ENCODE assay signal across 9 cellular contexts in genomic region chr7:83976302-83976701, GRCh38.
A peak's percentile ranks its signal among the peaks of the same experiment; 100 is the strongest.
DNase-seq lines count a peak whose midpoint lies in the region; ATAC-seq and TF ChIP-seq lines count a peak whose summit lies in the region.
"Had no signal": no experiment of that assay in that cellular context is flagged by ENCODE, and none has a peak within 500 bp of the region (broad histone marks: within the 10 kb centered on the region; RNA-seq: fewer than 3 reads in every experiment).

No MANE protein-coding gene starts in this region.

- dilution Hi-C loops in IMR-90 (cut with HindIII; ENCODE audit: low sequenced_read_pairs, unreplicated experiment): no loop called here

- TF ChIP-seq POLR2A in IMR-90 (IDR thresholded peaks at IDR 0.05; ENCODE audit: low read depth, low read length): no peak

- no TSS peak for BruUV-seq in IMR-90 (replicated peaks; lab: Mats Ljungman, UMichigan)

- in situ Hi-C loops in IMR-90 (cut with MboI; ENCODE audit: low sequenced_read_pairs): no loop called here

- H3K27me3 Mint-ChIP-seq in activated CD4-positive, alpha-beta T cell treated with anti-CD3 and anti-CD28 coated beads for 36 hours: no peaks in the 10 kb centered on the region
- H3K27me3 Mint-ChIP-seq: stimulated activated naive CD8-positive, alpha-beta T cell treated with anti-CD3 and anti-CD28 coated beads, Interleukin-15, amount 100 ng/mL, for 72 hours had no signal

- no peak overlapping the region for H3K9ac ChIP-seq in IMR-90 (ENCODE audit: low read depth, low read length)

- H4K20me1 ChIP-seq in IMR-90 (ENCODE audit: insufficient read depth, low read length): no peaks in the 10 kb centered on the region

- no peak overlapping the region for H3K4me3 ChIP-seq in IMR-90 (ENCODE audit: insufficient read depth, low read depth, low read length)
- H3K4me3 ChIP-seq in SJCRH30: no peak overlapping the region
- H3K4me3 ChIP-seq in skeletal muscle cell (ENCODE audit: low read depth, low read length): no peak overlapping the region

- peaks cover 0 to 2% of the 10 kb centered on the region in 2 experiments; a peak in 1 of 4 replicates for H3K79me1 ChIP-seq in IMR-90 (ENCODE audit: low read depth in 1 of 2, low read length in 2 of 2)

- H3K36me3 ChIP-seq in IMR-90 (ENCODE audit: control insufficient read depth, insufficient read depth, low read length) (peaks cover 15% of the 10 kb centered on the region), SJCRH30 (peaks cover 2% of the 10 kb centered on the region; the same call in 1 of the 2 replicates)

- H3K4ac ChIP-seq in IMR-90 (ENCODE audit: low read depth, low read length): no peak overlapping the region

- H3K4me2 ChIP-seq in IMR-90 (ENCODE audit: low read depth, low read length): no peak overlapping the region

- H2BK5ac ChIP-seq in IMR-90 (ENCODE audit: low read depth, low read length, poor library complexity, severe bottlenecking): peak overlapping the region; percentile 58

- H3K4me3 Mint-ChIP-seq in activated CD4-positive, alpha-beta T cell treated with anti-CD3 and anti-CD28 coated beads for 36 hours: no peak overlapping the region
- H3K4me3 Mint-ChIP-seq: stimulated activated naive CD8-positive, alpha-beta T cell treated with anti-CD3 and anti-CD28 coated beads, Interleukin-15, amount 100 ng/mL, for 72 hours had no signal

- no peaks in the 10 kb centered on the region for H3K9me3 ChIP-seq in IMR-90 (ENCODE audit: control insufficient read depth, insufficient read depth, low read length)
- no peaks in the 10 kb centered on the region for H3K9me3 ChIP-seq in SJCRH30 (replicated peaks)

- H4K8ac ChIP-seq in IMR-90 (ENCODE audit: low read depth in 2 of 2, low read length in 2 of 2): no peak overlapping the region; a peak in 1 of 4 replicates

- H2AFZ ChIP-seq in IMR-90 (replicated peaks; ENCODE audit: low read length, poor library complexity): no peak overlapping the region

- H3K18ac ChIP-seq in IMR-90 (ENCODE audit: low read depth, low read length): no peak overlapping the region

- peak; percentile 68 for TF ChIP-seq CTCF in IMR-90 (conservative IDR thresholded peaks at IDR 0.05; ENCODE audit: low read depth, low read length)

- ATAC-seq in activated naive CD4-positive, alpha-beta T cell treated with anti-CD3 and anti-CD28 coated beads, Interleukin-2, amount 50 U/mL, for 72 hours: peak; percentile 45 to 66
- ATAC-seq in GM21723 (IDR thresholded peaks at IDR 0.05; ENCODE audit: unreplicated experiment): peak; percentile 89
- peak; percentile 60 for ATAC-seq in IMR-90 (ENCODE audit: low read depth)
- no peak for ATAC-seq in activated CD4-positive, alpha-beta T cell treated with anti-CD3 and anti-CD28 coated beads for 36 hours
- ATAC-seq: stimulated activated naive CD8-positive, alpha-beta T cell treated with anti-CD3 and anti-CD28 coated beads, Interleukin-15, amount 100 ng/mL, for 72 hours had no signal

- H2AK9ac ChIP-seq in IMR-90 (replicated peaks; ENCODE audit: low read depth, low read length, poor library complexity): no peak overlapping the region

- H3K9me1 ChIP-seq in IMR-90 (ENCODE audit: insufficient read depth, low read length): no peaks in the 10 kb centered on the region

- no peak overlapping the region for H3K56ac ChIP-seq in IMR-90 (ENCODE audit: extremely low read depth, insufficient read depth, low read length)

- H3K27ac Mint-ChIP-seq in activated naive CD4-positive, alpha-beta T cell treated with anti-CD3 and anti-CD28 coated beads, Interleukin-2, amount 50 U/mL, for 72 hours: no peak overlapping the region
- no peak overlapping the region for H3K27ac Mint-ChIP-seq in activated CD4-positive, alpha-beta T cell treated with anti-CD3 and anti-CD28 coated beads for 36 hours
- H3K27ac Mint-ChIP-seq: stimulated activated naive CD8-positive, alpha-beta T cell treated with anti-CD3 and anti-CD28 coated beads, Interleukin-15, amount 100 ng/mL, for 72 hours had no signal

- H2AK5ac ChIP-seq in IMR-90 (ENCODE audit: low read depth, low read length): no peak overlapping the region

- intact Hi-C loops in IMR-90 (cut with micrococcal nuclease): loop anchor here (1.0 to 10.0 kb wide), 7 partner anchors 40 to 1047 kb away; no protein-coding TSS in a partner anchor
- intact Hi-C loops in activated CD4-positive, alpha-beta T cell treated with anti-CD3 and anti-CD28 coated beads for 36 hours (cut with DNase I, micrococcal nuclease): loop anchor here (1.0 to 10.0 kb wide), 6 partner anchors 211 to 1576 kb away; no protein-coding TSS in a partner anchor

- CTCF ChIA-PET in IMR-90 (lab: Yijun Ruan, JAX): no interaction called here
- CTCF ChIA-PET in activated CD4-positive, alpha-beta T cell treated with anti-CD3 and anti-CD28 coated beads for 36 hours (lab: Charles Lee): interaction anchor here (1.4 kb wide), 1 partner anchor 1048 kb away, joined by 3 read pairs; no protein-coding TSS in a partner anchor

- no peaks in the 10 kb centered on the region for H3K4me1 Mint-ChIP-seq in activated CD4-positive, alpha-beta T cell treated with anti-CD3 and anti-CD28 coated beads for 36 hours
- H3K4me1 Mint-ChIP-seq: stimulated activated naive CD8-positive, alpha-beta T cell treated with anti-CD3 and anti-CD28 coated beads, Interleukin-15, amount 100 ng/mL, for 72 hours had no signal

- POLR2A ChIA-PET in IMR-90 (lab: Charles Lee; ENCODE audit: unreplicated experiment): no interaction called here
- POLR2A ChIA-PET in activated CD4-positive, alpha-beta T cell treated with anti-CD3 and anti-CD28 coated beads for 36 hours (lab: Charles Lee): no interaction called here

- no peak overlapping the region for H2BK15ac ChIP-seq in IMR-90 (ENCODE audit: low read depth, low read length)

- H2BK20ac ChIP-seq in IMR-90 (ENCODE audit: low read depth, low read length): no peak overlapping the region

- peak; percentile 81 for TF ChIP-seq RAD21 in IMR-90 (IDR thresholded peaks at IDR 0.05; ENCODE audit: low read length)

- H3K36me3 Mint-ChIP-seq in activated naive CD4-positive, alpha-beta T cell treated with anti-CD3 and anti-CD28 coated beads, Interleukin-2, amount 50 U/mL, for 72 hours: no peaks in the 10 kb centered on the region
- H3K36me3 Mint-ChIP-seq in activated CD4-positive, alpha-beta T cell treated with anti-CD3 and anti-CD28 coated beads for 36 hours (ENCODE audit: low read depth): no peaks in the 10 kb centered on the region

- H3K9me3 Mint-ChIP-seq in activated naive CD4-positive, alpha-beta T cell treated with anti-CD3 and anti-CD28 coated beads, Interleukin-2, amount 50 U/mL, for 72 hours: no peaks in the 10 kb centered on the region
- no peaks in the 10 kb centered on the region for H3K9me3 Mint-ChIP-seq in activated CD4-positive, alpha-beta T cell treated with anti-CD3 and anti-CD28 coated beads for 36 hours (ENCODE audit: low read depth)
- H3K9me3 Mint-ChIP-seq: stimulated activated naive CD8-positive, alpha-beta T cell treated with anti-CD3 and anti-CD28 coated beads, Interleukin-15, amount 100 ng/mL, for 72 hours had no signal

- H4K91ac ChIP-seq in IMR-90 (ENCODE audit: insufficient read depth, low read depth, low read length): no peak overlapping the region

- no peaks in the 10 kb centered on the region for H3K4me1 ChIP-seq in IMR-90 (ENCODE audit: control insufficient read depth, insufficient read depth, low read length)
- no peaks in the 10 kb centered on the region for H3K4me1 ChIP-seq in SJCRH30

- no peak overlapping the region for H3K23ac ChIP-seq in IMR-90 (ENCODE audit: low read depth, low read length)

- no peak overlapping the region for H2BK120ac ChIP-seq in IMR-90 (ENCODE audit: low read depth, low read length)

- peak in 1 of 2 donors; percentile 42 for DNase-seq in activated naive CD4-positive, alpha-beta T cell treated with anti-CD3 and anti-CD28 coated beads, Interleukin-2, amount 50 U/mL, for 72 hours (ENCODE audit: low spot score in 2 of 2)
- no peak for DNase-seq in activated naive CD4-positive, alpha-beta T cell (lab: John Stamatoyannopoulos, UW)
- peak; percentile 44 for DNase-seq in IMR-90
- DNase-seq in SJCRH30: peak; percentile 5 to 75
- DNase-seq in fibroblast of the conjunctiva (ENCODE audit: low read depth): peak; percentile 27
- peak; percentile 0 for DNase-seq in skeletal muscle cell (ENCODE audit: low read depth)
- DNase-seq in activated CD4-positive, alpha-beta T cell treated with anti-CD3 and anti-CD28 coated beads for 36 hours: no peak

- H3K27me3 ChIP-seq in IMR-90 (ENCODE audit: control insufficient read depth, insufficient read depth, low read length) (no peaks in the 10 kb centered on the region), SJCRH30 (no peaks in the 10 kb centered on the region)

- H3K14ac ChIP-seq in IMR-90 (replicated peaks; ENCODE audit: low read depth, low read length): no peak overlapping the region

- H4K5ac ChIP-seq in IMR-90 (ENCODE audit: low read depth, low read length): no peak overlapping the region

- H3K27ac ChIP-seq in IMR-90 (ENCODE audit: insufficient read depth, low read length): no peak overlapping the region
- no peak overlapping the region for H3K27ac ChIP-seq in SJCRH30

TF ChIP-seq in IMR-90, 13 proteins besides CTCF, POLR2A, EP300 and RAD21:
- TF ChIP-seq SMC3 (IDR thresholded peaks at IDR 0.05; ENCODE audit: low read depth, low read length): peak; percentile 89
- TF ChIP-seq NFE2L2 (IDR thresholded peaks at IDR 0.05; ENCODE audit: low read depth, low read length): no peak
- no peak for TF ChIP-seq RFX5 (IDR thresholded peaks at IDR 0.05; ENCODE audit: low read depth, low read length)

Comparison
In these comparisons a context has a peak if more than half of its experiments do, and no peak if none do; other contexts are left out.
1. DNase-seq: peak in IMR-90 (single experiment), SJCRH30 (2 of 2), fibroblast of the conjunctiva (single experiment) and skeletal muscle cell (single experiment); none in activated naive CD4-positive, alpha-beta T cell (0 of 4) and activated CD4-positive, alpha-beta T cell treated with anti-CD3 and anti-CD28 coated beads for 36 hours (single experiment).